ENCODE assay signal across 18 cellular contexts in the genomic region with DNA sequence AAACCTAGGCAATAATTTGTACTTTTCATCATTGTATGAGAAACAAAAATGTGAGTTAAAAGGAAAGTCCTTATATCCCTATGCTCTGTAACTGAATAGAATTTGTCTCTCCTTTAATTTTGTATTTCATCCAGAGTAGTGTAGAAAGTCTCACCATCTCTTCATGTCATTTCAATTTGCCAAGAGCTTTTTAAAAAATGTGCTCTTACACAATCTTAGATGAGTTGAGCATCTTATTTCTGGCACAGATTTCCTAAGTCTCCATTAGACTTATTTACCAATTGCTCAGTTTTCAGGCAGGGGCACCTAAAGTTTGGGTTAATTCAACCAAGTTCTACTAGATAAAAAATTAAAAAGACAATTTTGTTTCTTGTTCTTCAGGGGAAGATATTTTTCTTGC.
DNase-seq lines count a peak whose midpoint lies in the region; ATAC-seq and TF ChIP-seq lines count a peak whose summit lies in the region.
"Had no signal": no experiment of that assay in that cellular context is flagged by ENCODE, and none has a peak within 500 bp of the region (broad histone marks: within the 10 kb centered on the region; RNA-seq: fewer than 3 reads in every experiment).

No MANE protein-coding gene starts in this region.

- H3K36me3 Mint-ChIP-seq in natural killer cell treated with Interleukin-12 subunit alpha and Interleukin-12 subunit beta and Interleukin-15 and Interleukin-18, amount 100 ng/mL, for 72 hours: no peaks in the 10 kb centered on the region
- no peaks in the 10 kb centered on the region for H3K36me3 Mint-ChIP-seq in activated T-cell treated with anti-CD3 and anti-CD28 coated beads, Interleukin-2, amount 50 U/mL, for 24 hours (ENCODE audit: low read depth)
- H3K36me3 Mint-ChIP-seq: CD8-positive, alpha-beta T cell had no signal

- H3K4me1 Mint-ChIP-seq in natural killer cell treated with Interleukin-12 subunit alpha and Interleukin-12 subunit beta and Interleukin-15 and Interleukin-18, amount 100 ng/mL, for 72 hours (ENCODE audit: low read depth in 2 of 2): no peaks in the 10 kb centered on the region
- H3K4me1 Mint-ChIP-seq in activated T-cell treated with anti-CD3 and anti-CD28 coated beads, Interleukin-2, amount 50 U/mL, for 24 hours (ENCODE audit: low read depth): no peaks in the 10 kb centered on the region

- TF ChIP-seq POLR2A in gastroesophageal sphincter (IDR thresholded peaks at IDR 0.05): no peak

- H3K27me3 Mint-ChIP-seq in natural killer cell treated with Interleukin-12 subunit alpha and Interleukin-12 subunit beta and Interleukin-15 and Interleukin-18, amount 100 ng/mL, for 72 hours: no peaks in the 10 kb centered on the region
- H3K27me3 Mint-ChIP-seq in activated T-cell treated with anti-CD3 and anti-CD28 coated beads, Interleukin-2, amount 50 U/mL, for 24 hours: peaks cover 3% of the 10 kb centered on the region

- H3K4me3 ChIP-seq in AG10803 (ENCODE audit: low read length) (no peak overlapping the region), gastroesophageal sphincter (no peak overlapping the region)

- peaks cover 12% of the 10 kb centered on the region for H3K9me3 Mint-ChIP-seq in natural killer cell treated with Interleukin-12 subunit alpha and Interleukin-12 subunit beta and Interleukin-15 and Interleukin-18, amount 100 ng/mL, for 72 hours
- H3K9me3 Mint-ChIP-seq in activated T-cell treated with anti-CD3 and anti-CD28 coated beads, Interleukin-2, amount 50 U/mL, for 24 hours: peaks cover 7% of the 10 kb centered on the region

- H3K9me3 ChIP-seq in gastroesophageal sphincter: no peaks in the 10 kb centered on the region
- H3K9me3 ChIP-seq: BE2C had no signal

- no peaks in the 10 kb centered on the region for H3K27me3 ChIP-seq in gastroesophageal sphincter
- H3K27me3 ChIP-seq: BE2C had no signal

- TF ChIP-seq EP300 in gastroesophageal sphincter (IDR thresholded peaks at IDR 0.05): no peak

- H3K27ac ChIP-seq in gastroesophageal sphincter: no peak overlapping the region
- H3K27ac ChIP-seq: 22Rv1, C4-2B had no signal

- TF ChIP-seq CTCF in AG10803 (conservative IDR thresholded peaks at IDR 0.05; ENCODE audit: low read length): no peak
- TF ChIP-seq CTCF in gastroesophageal sphincter (IDR thresholded peaks at IDR 0.05): no peak

- H3K36me3 ChIP-seq in gastroesophageal sphincter: no peaks in the 10 kb centered on the region
- H3K36me3 ChIP-seq: BE2C had no signal

- peaks cover 0 to 15% (median 0%) of the 10 kb centered on the region in 3 donors for H3K4me1 ChIP-seq in gastroesophageal sphincter
- H3K4me1 ChIP-seq: BE2C had no signal

- DNase-seq in AG10803 (ENCODE audit: low read depth) (peak; percentile 44), amniotic epithelial cell (ENCODE audit: low read depth) (peak; percentile 55), fibroblast of gingiva (ENCODE audit: low read depth) (peak; percentile 53), GOT3 (lab: John Stamatoyannopoulos, UW) (no peak)
- no peak for DNase-seq in natural killer cell treated with Interleukin-12 subunit alpha and Interleukin-12 subunit beta and Interleukin-15 and Interleukin-18, amount 100 ng/mL, for 72 hours (ENCODE audit: low spot score)
- no peak for DNase-seq in activated T-cell treated with anti-CD3 and anti-CD28 coated beads, Interleukin-2, amount 50 U/mL, for 24 hours
- DNase-seq: BE2C; CD8-positive, alpha-beta T cell; COR-L47; DMS153; DMS79 treated with DMSO at 0.1 percent for 48 hours; EL; H9; IMR-90 had no signal

- H3K4me3 Mint-ChIP-seq in natural killer cell treated with Interleukin-12 subunit alpha and Interleukin-12 subunit beta and Interleukin-15 and Interleukin-18, amount 100 ng/mL, for 72 hours: no peak overlapping the region
- H3K4me3 Mint-ChIP-seq in activated T-cell treated with anti-CD3 and anti-CD28 coated beads, Interleukin-2, amount 50 U/mL, for 24 hours: no peak overlapping the region
- H3K4me3 Mint-ChIP-seq: CD8-positive, alpha-beta T cell; H9 had no signal

- ATAC-seq in gastroesophageal sphincter (peak; percentile 55), GM21360 (IDR thresholded peaks at IDR 0.05; ENCODE audit: unreplicated experiment) (no peak)
- ATAC-seq in natural killer cell treated with Interleukin-12 subunit alpha and Interleukin-12 subunit beta and Interleukin-15 and Interleukin-18, amount 100 ng/mL, for 72 hours: no peak
- ATAC-seq: CD8-positive, alpha-beta T cell had no signal

- no peak overlapping the region for H3K27ac Mint-ChIP-seq in natural killer cell treated with Interleukin-12 subunit alpha and Interleukin-12 subunit beta and Interleukin-15 and Interleukin-18, amount 100 ng/mL, for 72 hours
- H3K27ac Mint-ChIP-seq in activated T-cell treated with anti-CD3 and anti-CD28 coated beads, Interleukin-2, amount 50 U/mL, for 24 hours: no peak overlapping the region
- H3K27ac Mint-ChIP-seq: CD8-positive, alpha-beta T cell; H9 had no signal

Comparison
In these comparisons a context has a peak if more than half of its experiments do, and no peak if none do; other contexts are left out.
1. DNase-seq: peak in AG10803 (single experiment), amniotic epithelial cell (single experiment) and fibroblast of gingiva (single experiment); none in natural killer cell treated with Interleukin-12 subunit alpha and Interleukin-12 subunit beta and Interleukin-15 and Interleukin-18, amount 100 ng/mL, for 72 hours (single experiment), GOT3 (single experiment) and activated T-cell treated with anti-CD3 and anti-CD28 coated beads, Interleukin-2, amount 50 U/mL, for 24 hours (single experiment).